ENCODE assay signal across 8 cellular contexts in the genomic region with DNA sequence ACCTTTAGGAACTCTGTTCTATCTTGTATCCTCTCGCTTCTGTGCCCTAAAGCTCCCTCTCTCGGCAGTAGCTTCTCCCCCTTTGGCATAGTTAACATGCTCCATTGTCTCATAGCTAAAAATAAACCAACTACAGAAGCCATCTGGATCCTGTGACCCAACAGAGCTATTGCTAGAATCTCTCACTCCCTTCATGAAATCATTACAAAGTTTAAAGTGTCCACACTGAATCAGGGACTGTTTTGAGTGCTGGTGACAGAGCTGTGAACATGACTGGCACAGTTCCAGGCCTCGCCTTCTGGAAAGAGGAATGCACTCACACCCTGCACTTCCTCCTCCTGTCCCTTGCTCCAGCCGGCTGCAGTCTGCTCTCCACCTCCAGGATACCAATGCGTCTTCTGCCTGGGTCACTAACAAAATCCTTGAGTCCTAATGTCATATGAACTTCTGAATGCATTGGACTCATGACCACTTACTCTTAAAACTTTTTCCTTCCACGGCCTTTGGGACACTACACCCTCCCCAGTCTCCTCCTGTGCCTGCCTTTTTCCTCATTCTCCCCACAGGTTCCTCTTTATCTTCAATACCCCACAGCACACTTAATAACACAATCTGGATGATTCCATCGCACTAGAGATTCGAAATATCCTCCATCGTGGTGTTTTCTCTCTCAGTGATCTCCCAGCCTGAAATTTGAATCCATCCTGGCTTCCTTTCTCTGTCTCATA. TPM values are rescaled to one million over a fixed set of nuclear protein-coding genes. Genes with fewer than 3 reads are reported as not detected.
DNase-seq lines count a peak whose midpoint lies in the region; ATAC-seq and TF ChIP-seq lines count a peak whose summit lies in the region.

No MANE protein-coding gene starts in this region.

- no peaks in the 10 kb centered on the region for H3K9me3 ChIP-seq in right atrium auricular region
- no peaks in the 10 kb centered on the region for H3K9me3 ChIP-seq in smooth muscle cell (replicated peaks; ENCODE audit: low read depth)

- H3F3A ChIP-seq in smooth muscle cell (ENCODE audit: low read depth), result no peaks in the 10 kb centered on the region

- H2AFZ ChIP-seq in smooth muscle cell (ENCODE audit: low read depth), result no peak overlapping the region

- H3K36me3 Mint-ChIP-seq in HFFc6 (ENCODE audit: low read depth), result no peaks in the 10 kb centered on the region

- peak overlapping the region; percentile 5 to 28 for H3K4me3 ChIP-seq in right atrium auricular region
- no peak overlapping the region for H3K4me3 ChIP-seq in smooth muscle cell

- H3K79me2 ChIP-seq in smooth muscle cell (ENCODE audit: low read depth), result no peaks in the 10 kb centered on the region

- TF ChIP-seq CTCF in right atrium auricular region (IDR thresholded peaks at IDR 0.05) (peak in 1 of 2 donors; percentile 41), smooth muscle cell (IDR thresholded peaks at IDR 0.05; ENCODE audit: borderline replicate concordance, insufficient read depth, poor library complexity, severe bottlenecking) (no peak), HFFc6 (IDR thresholded peaks at IDR 0.05) (no peak)

- peaks cover 0 to 29% of the 10 kb centered on the region in 2 donors for H3K4me1 ChIP-seq in right atrium auricular region
- no peaks in the 10 kb centered on the region for H3K4me1 ChIP-seq in smooth muscle cell (ENCODE audit: low read depth)

- no peaks in the 10 kb centered on the region for H3K36me3 ChIP-seq in right atrium auricular region
- no peaks in the 10 kb centered on the region for H3K36me3 ChIP-seq in smooth muscle cell (ENCODE audit: low read depth)

- no peaks in the 10 kb centered on the region for H4K20me1 ChIP-seq in smooth muscle cell (ENCODE audit: low read depth)

- DNase-seq in HS-27A (ENCODE audit: low read depth) (peak; percentile 12), SK-MEL-5 (ENCODE audit: low read depth, low spot score) (peak; percentile 19), right atrium auricular region (ENCODE audit: low spot score) (peak; percentile 87), smooth muscle cell (lab: John Stamatoyannopoulos, UW; ENCODE audit: unreplicated experiment) (no peak), HFFc6 (no peak)

- H3K4me3 Mint-ChIP-seq in HFFc6, result no peak overlapping the region

- in situ Hi-C loops in SK-MEL-5 (cut with HindIII; ENCODE audit: low pct_unique_long_range_greater_than_20kb, low sequenced_read_pairs), result no loop called here

- H3K27ac ChIP-seq in right atrium auricular region (peak overlapping the region; percentile 73 to 90), smooth muscle cell (ENCODE audit: low read depth) (no peak overlapping the region)

- H3K4me2 ChIP-seq in smooth muscle cell, result peak overlapping the region; percentile 38

- H3K4me1 Mint-ChIP-seq in HFFc6 (ENCODE audit: low read depth), result no peaks in the 10 kb centered on the region

- H3K9me3 Mint-ChIP-seq in HFFc6, result peaks cover 6% of the 10 kb centered on the region; the same call in 1 of the 2 replicates

- WGBS in smooth muscle cell (ENCODE audit: low lambda C conversion rate), result 67% methylated on average over 9 of the region's 9 CpGs

- H3K27me3 Mint-ChIP-seq in HFFc6 (ENCODE audit: insufficient read depth), result peaks cover 2% of the 10 kb centered on the region

- ATAC-seq in GM18511 (IDR thresholded peaks at IDR 0.05; ENCODE audit: unreplicated experiment), result no peak
- no peak for ATAC-seq in HG02981 (IDR thresholded peaks at IDR 0.05; ENCODE audit: unreplicated experiment)
- no peak for ATAC-seq in HG03460 (IDR thresholded peaks at IDR 0.05; ENCODE audit: unreplicated experiment)

- no peaks in the 10 kb centered on the region for H3K27me3 ChIP-seq in right atrium auricular region
- no peaks in the 10 kb centered on the region for H3K27me3 ChIP-seq in smooth muscle cell (ENCODE audit: low read depth)

- no peak overlapping the region for H3K9ac ChIP-seq in smooth muscle cell (ENCODE audit: low read depth)

- H3K27ac Mint-ChIP-seq in HFFc6, result no peak overlapping the region

RNA-seq across cellular contexts. Expression of gene PLBD1, which starts 13.2 kb away (rescaled TPM):
- 0.19 and 0.26 TPM in 2 replicates for total RNA-seq in SK-MEL-5 (2014; rRNA removed; shearing (Covaris generic))
- polyA plus RNA-seq in SK-MEL-5 (2015; cell fraction: cytosol; rRNA removed), result 0.15 and 1.0 TPM in 2 replicates
- not detected in 2 replicates for polyA plus RNA-seq in SK-MEL-5 (2015; cell fraction: nucleus; rRNA removed)
- 10 to 100 TPM; 15.1 to 21.5 TPM for total RNA-seq in right atrium auricular region
- 11.1 and 14.1 TPM in 2 replicates for total RNA-seq in smooth muscle cell
- 14.0 and 19.9 TPM in 2 replicates for polyA plus RNA-seq in smooth muscle cell
- total RNA-seq in HFFc6 (2021; fragmentation: NEBNext Ultra II Directional; extraction: Animal tissue kit (Norgen Biotek cat#: 25700)), result not detected

Comparison
In these comparisons a context has a peak if more than half of its experiments do, and no peak if none do; other contexts are left out.
1. DNase-seq: peak in HS-27A (single experiment), SK-MEL-5 (single experiment) and right atrium auricular region (single experiment); none in smooth muscle cell (single experiment) and HFFc6 (single experiment).